8 cellular contexts compared by ENCODE assay signal in genomic region chr12:53625946-53626701, GRCh38. TPM values are rescaled to one million over a fixed set of nuclear protein-coding genes. Genes with fewer than 3 reads are reported as not detected.
DNase-seq lines count a peak whose midpoint lies in the region; ATAC-seq and TF ChIP-seq lines count a peak whose summit lies in the region.

Gene ATF7, minus strand, starts transcription at chr12:53626382. Its CDS starts 25,382 bp downstream, at chr12:53601000.

- no peaks in the 10 kb centered on the region for H3K36me3 ChIP-seq in SK-N-SH (replicated peaks in 1 of 2; ENCODE audit: control insufficient read depth in 1 of 2, insufficient read depth in 2 of 2, low read length in 1 of 2)

- under 1% methylated on average over 43 of the region's 48 CpGs for WGBS in SK-N-SH (ENCODE audit: low lambda C conversion rate)

- peak within 1 kb of the TSS; percentile 75 to 77 for H3K4me3 ChIP-seq in SK-N-SH (ENCODE audit: low read depth in 2 of 2, low read length in 1 of 2)

- TF ChIP-seq RAD21 in SK-N-SH (IDR thresholded peaks at IDR 0.05; ENCODE audit: low read length): peak; percentile 23; the same call in 1 of the 2 replicates

- no peaks in the 10 kb centered on the region for H3K9me3 ChIP-seq in SK-N-SH

- peak within 1 kb of the TSS; percentile 91 for H3K4me2 ChIP-seq in SK-N-SH

- peaks cover 5% of the 10 kb centered on the region; the same call in 1 of the 2 replicates for H4K20me1 ChIP-seq in SK-N-SH (ENCODE audit: insufficient read depth)

- H2AFZ ChIP-seq in SK-N-SH (ENCODE audit: low read depth): peak within 1 kb of the TSS; percentile 85

- POLR2A ChIA-PET in SK-N-SH (lab: Yijun Ruan, JAX): interaction anchor here (1.2 kb wide), 1 partner anchor 49 kb away, joined by 4 read pairs; no protein-coding TSS in a partner anchor

- peaks cover 5% of the 10 kb centered on the region in 2 experiments; a peak in 3 of 4 replicates for H3K4me1 ChIP-seq in SK-N-SH (ENCODE audit: control insufficient read depth in 1 of 2, insufficient read depth in 2 of 2, low read depth in 1 of 2, low read length in 1 of 2)

- no peak for TF ChIP-seq CTCF in SK-N-SH (IDR thresholded peaks at IDR 0.05)

- H3K79me2 ChIP-seq in SK-N-SH (ENCODE audit: insufficient read depth): peaks cover 47% of the 10 kb centered on the region

- no peaks in the 10 kb centered on the region for H3K9me2 ChIP-seq in SK-N-SH

- DNase-seq in GM04504 (ENCODE audit: low read depth): peak; percentile 95
- peak; percentile 90 for DNase-seq in NCI-H1048 (lab: John Stamatoyannopoulos, UW)
- DNase-seq in SK-N-SH: peak; percentile 93
- peak; percentile 98 for DNase-seq in activated naive CD4-positive, alpha-beta T cell treated with anti-CD3 and anti-CD28 coated beads, Interleukin-2, amount 50 U/mL, for 16 hours
- peak; percentile 99 for DNase-seq in germinal center (ENCODE audit: low spot score)
- DNase-seq in non-pigmented ciliary epithelial cell (ENCODE audit: low read depth): peak; percentile 88
- peak; percentile 100 for DNase-seq in superior temporal gyrus (ENCODE audit: extremely low spot score)

- ATAC-seq in HG02571 (IDR thresholded peaks at IDR 0.05; ENCODE audit: unreplicated experiment): peak; percentile 95

- H3K9ac ChIP-seq in SK-N-SH: peak within 1 kb of the TSS; percentile 90

- H3K27ac ChIP-seq in SK-N-SH (ENCODE audit: low read depth in 2 of 2, low read length in 1 of 2): peak within 1 kb of the TSS; percentile 91 to 96

- no peaks in the 10 kb centered on the region for H3F3A ChIP-seq in SK-N-SH (replicated peaks; ENCODE audit: insufficient read depth)

- no peaks in the 10 kb centered on the region for H3K27me3 ChIP-seq in SK-N-SH (ENCODE audit: insufficient read depth)

- CTCF ChIA-PET in SK-N-SH (lab: Yijun Ruan, JAX): interaction anchor here (1.0 to 2.6 kb wide), 4 partner anchors 10 to 120 kb away, joined by 3 to 10 read pairs (median 6); partner anchors contain the start of gene ATP5MC2

- no peak; a peak in 2 of 4 replicates for TF ChIP-seq EP300 in SK-N-SH (IDR thresholded peaks at IDR 0.05; ENCODE audit: borderline replicate concordance in 1 of 2, low read depth in 1 of 2, low read length in 1 of 2)

TF ChIP-seq in SK-N-SH, 30 proteins besides CTCF, POLR2A, EP300 and RAD21 (continues in another document):
- TF ChIP-seq REST (IDR thresholded peaks at IDR 0.05; ENCODE audit: low read depth, low read length): peak; percentile 19; the same call in 1 of the 2 replicates
- peak; percentile 54; the same call in 1 of the 2 replicates for TF ChIP-seq POLR2AphosphoS5 (IDR thresholded peaks at IDR 0.05; ENCODE audit: low read depth, low read length)
- peak; percentile 99 for TF ChIP-seq ZBTB33 (IDR thresholded peaks at IDR 0.05; ENCODE audit: borderline replicate concordance, low read depth)
- TF ChIP-seq, protein P1, sequence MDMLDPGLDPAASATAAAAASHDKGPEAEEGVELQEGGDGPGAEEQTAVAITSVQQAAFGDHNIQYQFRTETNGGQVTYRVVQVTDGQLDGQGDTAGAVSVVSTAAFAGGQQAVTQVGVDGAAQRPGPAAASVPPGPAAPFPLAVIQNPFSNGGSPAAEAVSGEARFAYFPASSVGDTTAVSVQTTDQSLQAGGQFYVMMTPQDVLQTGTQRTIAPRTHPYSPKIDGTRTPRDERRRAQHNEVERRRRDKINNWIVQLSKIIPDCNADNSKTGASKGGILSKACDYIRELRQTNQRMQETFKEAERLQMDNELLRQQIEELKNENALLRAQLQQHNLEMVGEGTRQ (IDR thresholded peaks at IDR 0.05; ENCODE audit: borderline replicate concordance, low read depth, low read length): no peak
- no peak for TF ChIP-seq GATA2 (CRISPR knock-in tag; IDR thresholded peaks at IDR 0.05)
- TF ChIP-seq FOXJ3 (CRISPR knock-in tag; IDR thresholded peaks at IDR 0.05): no peak
- TF ChIP-seq FOSL2 (IDR thresholded peaks at IDR 0.05; ENCODE audit: borderline replicate concordance, low read depth): no peak
- peak; percentile 99 for TF ChIP-seq CHD2 (IDR thresholded peaks at IDR 0.05; ENCODE audit: low read length, partially characterized antibody)
- TF ChIP-seq, protein P2, sequence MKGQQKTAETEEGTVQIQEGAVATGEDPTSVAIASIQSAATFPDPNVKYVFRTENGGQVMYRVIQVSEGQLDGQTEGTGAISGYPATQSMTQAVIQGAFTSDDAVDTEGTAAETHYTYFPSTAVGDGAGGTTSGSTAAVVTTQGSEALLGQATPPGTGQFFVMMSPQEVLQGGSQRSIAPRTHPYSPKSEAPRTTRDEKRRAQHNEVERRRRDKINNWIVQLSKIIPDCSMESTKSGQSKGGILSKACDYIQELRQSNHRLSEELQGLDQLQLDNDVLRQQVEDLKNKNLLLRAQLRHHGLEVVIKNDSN (IDR thresholded peaks at IDR 0.05; ENCODE audit: borderline replicate concordance, low read depth): no peak
- peak; percentile 35; the same call in 1 of the 2 replicates for TF ChIP-seq ELF1 (IDR thresholded peaks at IDR 0.05)
- peak; percentile 89; the same call in 1 of the 2 replicates for TF ChIP-seq SIN3A (IDR thresholded peaks at IDR 0.05; ENCODE audit: borderline replicate concordance, low read depth, low read length)
- peak; percentile 55; the same call in 1 of the 2 replicates for TF ChIP-seq TAF1 (IDR thresholded peaks at IDR 0.05; ENCODE audit: borderline replicate concordance, low read depth, low read length)
- TF ChIP-seq GABPA (IDR thresholded peaks at IDR 0.05; ENCODE audit: low read depth): 0 out of 2 replicates have a peak, but pooled peaks have one; percentile 46
- TF ChIP-seq TEAD4 (IDR thresholded peaks at IDR 0.05; ENCODE audit: borderline replicate concordance, insufficient read depth): no peak
- peak; percentile 100 for TF ChIP-seq PBX3 (IDR thresholded peaks at IDR 0.05)
- no peak for TF ChIP-seq RCOR1 (IDR thresholded peaks at IDR 0.05; ENCODE audit: low read length)
- TF ChIP-seq RFX5 (IDR thresholded peaks at IDR 0.05; ENCODE audit: low read length): no peak
- TF ChIP-seq TCF12 (IDR thresholded peaks at IDR 0.05): no peak
- peak; percentile 34; the same call in 1 of the 2 replicates for TF ChIP-seq JUND (IDR thresholded peaks at IDR 0.05)
- TF ChIP-seq YY1 (IDR thresholded peaks at IDR 0.05; ENCODE audit: low read depth): no peak
- no peak for TF ChIP-seq FOXM1 (IDR thresholded peaks at IDR 0.05; ENCODE audit: low read depth)
- peak; percentile 91 for TF ChIP-seq MAX (IDR thresholded peaks at IDR 0.05; ENCODE audit: low read depth)
- TF ChIP-seq RXRA (IDR thresholded peaks at IDR 0.05; ENCODE audit: borderline replicate concordance, low read depth): no peak

RNA-seq across cellular contexts. Expression of gene ATF7, which starts in this region (rescaled TPM):
- 12.8 and 17.3 TPM in 2 replicates for polyA plus RNA-seq in SK-N-SH (2012; rRNA removed)
- 10.6 and 10.9 TPM in 2 replicates for polyA plus RNA-seq in SK-N-SH (2012; cell fraction: cytosol; rRNA removed)
- polyA plus RNA-seq in SK-N-SH (2012; cell fraction: nucleus; rRNA removed): 24.9 and 25.3 TPM in 2 replicates

Comparison
In these comparisons a context has a peak if more than half of its experiments do, and no peak if none do; other contexts are left out.
1. Peak in every context shown above with its lines: DNase-seq, ATAC-seq, H3K4me3 ChIP-seq and H3K27ac ChIP-seq.